In genomic region chr3:197736491-197737318, GRCh38 we compare ENCODE assay signal across 8 cellular contexts.
DNase-seq lines count a peak whose midpoint lies in the region; ATAC-seq and FAIRE-seq lines count a peak whose summit lies in the region.

Gene RUBCN (minus strand): TSS chr3:197736904. CDS start chr3:197736719, 185 bp downstream.

- FAIRE-seq in HTR-8/SVneo (lab: Jason Lieb, UNC), result peak; percentile 95

- peak within 1 kb of the TSS; percentile 79 to 92 for H3K4me3 Mint-ChIP-seq in effector memory CD8-positive, alpha-beta T cell
- H3K4me3 Mint-ChIP-seq in memory B cell, result peak within 1 kb of the TSS; percentile 100

- DNase-seq in COR-L47 (lab: John Stamatoyannopoulos, UW) (peak; percentile 98), HTR-8/SVneo (ENCODE audit: insufficient read length, low spot score) (peak; percentile 94), NOMO-1 treated with DMSO at 0.1 percent for 48 hours (lab: John Stamatoyannopoulos, UW; ENCODE audit: unreplicated experiment) (peak; percentile 99), memory B cell (ENCODE audit: low spot score in 2 of 2) (peak; percentile 83 to 85)
- peak; percentile 75 to 80 for DNase-seq in activated CD8-positive, alpha-beta memory T cell treated with anti-CD3 and anti-CD28 coated beads for 4 hours (ENCODE audit: low read depth in 2 of 2)
- peak; percentile 85 to 91 (median 88) for DNase-seq in effector memory CD8-positive, alpha-beta T cell
- DNase-seq in stimulated activated CD8-positive, alpha-beta memory T cell treated with anti-CD3 and anti-CD28 coated beads, Interleukin-12 subunit alpha, Interleukin-12 subunit beta, amount 100 ng/mL, for 1 hour (ENCODE audit: low read depth), result peak; percentile 76

- peaks cover 21 to 31% of the 10 kb centered on the region in 2 donors for H3K4me1 Mint-ChIP-seq in effector memory CD8-positive, alpha-beta T cell (ENCODE audit: low read depth in 2 of 2)
- H3K4me1 Mint-ChIP-seq in memory B cell, result peaks cover 27% of the 10 kb centered on the region

- H3K9me3 Mint-ChIP-seq in effector memory CD8-positive, alpha-beta T cell, result no peaks in the 10 kb centered on the region
- H3K9me3 Mint-ChIP-seq in memory B cell, result no peaks in the 10 kb centered on the region

- peaks cover 11% of the 10 kb centered on the region for H3K36me3 Mint-ChIP-seq in effector memory CD8-positive, alpha-beta T cell (ENCODE audit: insufficient read depth)
- peaks cover 3% of the 10 kb centered on the region for H3K36me3 Mint-ChIP-seq in memory B cell

- ATAC-seq in GM21367 (IDR thresholded peaks at IDR 0.05; ENCODE audit: unreplicated experiment), result peak; percentile 74
- peak; percentile 94 for ATAC-seq in effector memory CD8-positive, alpha-beta T cell (replicated peaks)
- ATAC-seq in memory B cell (ENCODE audit: low read depth), result peak; percentile 75

- H3K27ac Mint-ChIP-seq in effector memory CD8-positive, alpha-beta T cell, result peak within 1 kb of the TSS; percentile 69 to 95
- peak within 1 kb of the TSS; percentile 98 for H3K27ac Mint-ChIP-seq in memory B cell

- H3K27me3 Mint-ChIP-seq in effector memory CD8-positive, alpha-beta T cell, result no peaks in the 10 kb centered on the region
- no peaks in the 10 kb centered on the region for H3K27me3 Mint-ChIP-seq in memory B cell

Comparison
In these comparisons a context has a peak if more than half of its experiments do, and no peak if none do; other contexts are left out.
1. Peak in every context shown above with its lines: DNase-seq and ATAC-seq.